ENCODE assay signal across 1 cellular context in genomic region chr1:174230399-174230798, GRCh38.
A peak's percentile ranks its signal among the peaks of the same experiment; 100 is the strongest.
TF ChIP-seq lines count a peak whose summit lies in the region.

No MANE protein-coding gene starts in this region.

TF ChIP-seq in K562, 482 proteins besides CTCF, POLR2A, EP300 and RAD21 (continued from another document and continues in another):
- TF ChIP-seq ATF6 (CRISPR knock-in tag; IDR thresholded peaks at IDR 0.05) (no peak), ZNF347 (CRISPR knock-in tag; IDR thresholded peaks at IDR 0.05; ENCODE audit: low read depth) (no peak), ZNF232 (CRISPR knock-in tag; IDR thresholded peaks at IDR 0.05) (no peak), TGIF2 (CRISPR knock-in tag; IDR thresholded peaks at IDR 0.05) (no peak), SMARCC2 (IDR thresholded peaks at IDR 0.05; ENCODE audit: low read depth) (0 out of 2 replicates have a peak, but pooled peaks have one; percentile 21), ZNF507 (tag; conservative IDR thresholded peaks at IDR 0.05) (no peak), IFI16 (CRISPR knock-in tag; IDR thresholded peaks at IDR 0.05) (no peak), ZNF253 (CRISPR knock-in tag; conservative IDR thresholded peaks at IDR 0.05) (no peak), PHF21A (IDR thresholded peaks at IDR 0.05; ENCODE audit: borderline replicate concordance, low read depth) (no peak), CLOCK (CRISPR knock-in tag; IDR thresholded peaks at IDR 0.05; ENCODE audit: borderline replicate concordance) (no peak), ZFX (CRISPR knock-in tag; IDR thresholded peaks at IDR 0.05) (no peak), KLF13 (tag; IDR thresholded peaks at IDR 0.05; ENCODE audit: borderline replicate concordance, low read depth) (no peak), TAF15 (IDR thresholded peaks at IDR 0.05; ENCODE audit: low read depth, low read length) (no peak), CHAMP1 (IDR thresholded peaks at IDR 0.05) (no peak; the same call in 1 of the 2 replicates), CREB3 (tag; conservative IDR thresholded peaks at IDR 0.05; ENCODE audit: low read depth) (no peak), KAT8 (IDR thresholded peaks at IDR 0.05; ENCODE audit: low read depth) (no peak), RBBP5 (IDR thresholded peaks at IDR 0.05; ENCODE audit: borderline replicate concordance, insufficient read depth, low read length, poor library complexity, severe bottlenecking) (no peak), CEBPB (tag; IDR thresholded peaks at IDR 0.05) (no peak), RFX5 (IDR thresholded peaks at IDR 0.05; ENCODE audit: low read depth, low read length) (no peak), ZZZ3 (IDR thresholded peaks at IDR 0.05) (no peak), ZNF639 (CRISPR knock-in tag; conservative IDR thresholded peaks at IDR 0.05 in 1 of 2, IDR thresholded peaks at IDR 0.05 in 1 of 2) (no peak), HLTF (IDR thresholded peaks at IDR 0.05) (no peak), ZNF449 (CRISPR knock-in tag; IDR thresholded peaks at IDR 0.05) (no peak), ZBTB5 (IDR thresholded peaks at IDR 0.05) (no peak), TRIM24 (IDR thresholded peaks at IDR 0.05) (peak; percentile 38 to 80), FOXM1 (IDR thresholded peaks at IDR 0.05; ENCODE audit: low read depth) (peak; percentile 26; the same call in 1 of the 2 replicates), FOXM1 (CRISPR knock-in tag; IDR thresholded peaks at IDR 0.05; ENCODE audit: low read depth) (no peak), LARP7 (IDR thresholded peaks at IDR 0.05) (no peak), FOXA3 (CRISPR knock-in tag; conservative IDR thresholded peaks at IDR 0.05 in 1 of 2, IDR thresholded peaks at IDR 0.05 in 1 of 2) (no peak), NFRKB (IDR thresholded peaks at IDR 0.05; ENCODE audit: low read depth) (no peak), ZNF76 (CRISPR knock-in tag; IDR thresholded peaks at IDR 0.05; ENCODE audit: borderline replicate concordance) (no peak), TCFL5 (CRISPR knock-in tag; conservative IDR thresholded peaks at IDR 0.05) (no peak), SMAD4 (CRISPR knock-in tag; conservative IDR thresholded peaks at IDR 0.05) (no peak), ARID2 (IDR thresholded peaks at IDR 0.05) (no peak), FOXK2 (conservative IDR thresholded peaks at IDR 0.05 in 1 of 2, IDR thresholded peaks at IDR 0.05 in 1 of 2; ENCODE audit: low read depth in 2 of 2) (no peak), SMARCA5 (IDR thresholded peaks at IDR 0.05) (no peak), NFIX (CRISPR knock-in tag; IDR thresholded peaks at IDR 0.05; ENCODE audit: low read depth) (no peak), MBD1 (CRISPR knock-in tag; IDR thresholded peaks at IDR 0.05) (no peak), HMG20B (CRISPR knock-in tag; IDR thresholded peaks at IDR 0.05) (no peak), HNRNPUL1 (IDR thresholded peaks at IDR 0.05; ENCODE audit: low read length) (no peak), DMBX1 (CRISPR knock-in tag; IDR thresholded peaks at IDR 0.05; ENCODE audit: borderline replicate concordance) (no peak), AFF4 (CRISPR knock-in tag; IDR thresholded peaks at IDR 0.05) (no peak)
